ENCODE assay signal across 8 cellular contexts in the genomic region with DNA sequence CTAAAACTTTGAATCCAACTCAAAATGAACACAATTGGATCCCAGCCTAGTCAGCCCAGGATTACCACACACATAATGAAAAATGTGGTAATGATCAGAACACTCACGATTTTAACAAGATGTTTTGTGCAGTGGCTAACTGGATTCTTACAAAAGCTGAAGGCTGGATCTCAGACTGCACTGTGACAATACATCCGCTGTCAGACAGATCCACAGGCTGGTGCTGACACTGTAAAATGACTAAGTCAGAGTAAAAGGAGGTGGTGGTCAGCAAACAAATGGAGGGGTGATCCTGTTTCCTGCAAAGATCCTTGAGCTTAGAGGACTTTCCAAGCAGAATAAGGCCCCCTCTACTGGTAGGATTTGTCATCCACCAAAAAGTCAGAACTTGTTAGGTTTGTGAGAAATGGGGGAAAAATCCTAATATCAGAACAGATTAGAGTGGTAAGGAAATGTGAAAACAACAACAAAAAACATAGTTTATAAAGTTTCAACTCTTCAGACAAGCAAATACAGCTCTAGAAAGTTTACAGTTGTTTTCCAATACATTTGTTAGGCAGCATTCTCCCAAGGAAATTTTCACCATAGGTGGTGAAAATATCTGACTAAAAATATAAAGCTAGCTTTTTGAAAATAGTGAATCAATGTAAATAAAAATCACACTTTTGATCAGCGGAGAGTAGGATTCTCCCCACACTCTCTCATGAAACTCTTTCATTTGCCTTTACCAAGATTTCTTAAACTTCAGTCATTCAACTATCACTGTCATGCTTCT.
DNase-seq lines count a peak whose midpoint lies in the region; ATAC-seq, FAIRE-seq and TF ChIP-seq lines count a peak whose summit lies in the region.

No MANE protein-coding gene starts in this region.

- H4K20me1 ChIP-seq in HepG2 (ENCODE audit: insufficient read depth, low read length): no peaks in the 10 kb centered on the region

- peak overlapping the region in 1 of 3 experiments; percentile 5; a peak in 2 of 6 replicates for H3K4me3 ChIP-seq in HepG2 (replicated peaks in 1 of 3; ENCODE audit: insufficient read depth in 1 of 3, low read depth in 2 of 3, low read length in 3 of 3)

- ATAC-seq in HepG2: peak; percentile 70
- no peak for ATAC-seq in HG03175 (IDR thresholded peaks at IDR 0.05; ENCODE audit: unreplicated experiment)
- no peak for ATAC-seq in GM21825 (IDR thresholded peaks at IDR 0.05; ENCODE audit: unreplicated experiment)

- POLR2A ChIA-PET in HepG2 (lab: Yijun Ruan, JAX): interaction anchor here (1.0 to 1.2 kb wide), 4 partner anchors 25 to 340 kb away, joined by 3 to 4 read pairs (median 4); partner anchors contain the start of gene NFE2L2

- intact Hi-C loops in HepG2 (cut with micrococcal nuclease; ENCODE audit: unreplicated experiment): loop anchor here (1.0 to 5.0 kb wide), 5 partner anchors 51 to 442 kb away; no protein-coding TSS in a partner anchor

- CTCF ChIA-PET in HepG2 (lab: Yijun Ruan, JAX; ENCODE audit: low intra/inter-chr PET ratio, low total read pairs): interaction anchor here (1.3 to 2.5 kb wide), 3 partner anchors 52 to 269 kb away, joined by 3 to 19 read pairs (median 5); a partner anchor contains a TSS

- no peak overlapping the region for H2AFZ ChIP-seq in HepG2 (ENCODE audit: low read length)

- no peaks in the 10 kb centered on the region; the same call in 1 of the 2 replicates for H3K9me3 ChIP-seq in HepG2 (ENCODE audit: low read length)

- peak; percentile 78; the same call in 1 of the 2 replicates for TF ChIP-seq RAD21 in HepG2 (CRISPR knock-in tag; IDR thresholded peaks at IDR 0.05)

- no peaks in the 10 kb centered on the region; a peak in 1 of 5 replicates for H3K27me3 ChIP-seq in HepG2 (ENCODE audit: control insufficient read depth in 1 of 2, insufficient read depth in 2 of 2, low read length in 2 of 2)

- in situ Hi-C loops in HepG2 (cut with HindIII; ENCODE audit: extremely low pct_ligation_motif_present, low pct_unique_long_range_greater_than_20kb): loop anchor here (10.0 kb wide), 2 partner anchors 110 to 270 kb away; no protein-coding TSS in a partner anchor

- BruUV-seq in HepG2 (replicated peaks; lab: Mats Ljungman, UMichigan): no TSS peak

- peak; percentile 88 for FAIRE-seq in HepG2 (lab: Jason Lieb, UNC)

- H3K4me1 ChIP-seq in HepG2 (ENCODE audit: insufficient read depth, low read length): peaks cover 65% of the 10 kb centered on the region

- no peaks in the 10 kb centered on the region for H3K36me3 ChIP-seq in HepG2 (replicated peaks in 1 of 2; ENCODE audit: control insufficient read depth in 1 of 2, insufficient read depth in 2 of 2, low read length in 2 of 2)

- no peaks in the 10 kb centered on the region for H3K79me2 ChIP-seq in HepG2 (ENCODE audit: insufficient read depth, low read length)

- TF ChIP-seq POLR2A in HepG2 (IDR thresholded peaks at IDR 0.05; ENCODE audit: insufficient read depth in 1 of 2, low read depth in 2 of 2, low read length in 2 of 2): no peak

- H3K27ac ChIP-seq in HepG2 (ENCODE audit: extremely low read length, insufficient read depth, low read length): peak overlapping the region; percentile 5

- peak overlapping the region; percentile 17; the same call in 1 of the 2 replicates for H3K9ac ChIP-seq in HepG2 (ENCODE audit: insufficient read depth, low read depth, low read length)

- peak overlapping the region; percentile 59 for H3K4me2 ChIP-seq in HepG2 (ENCODE audit: low read depth, low read length)

- peak; percentile 61 for DNase-seq in AG09319 (ENCODE audit: extremely low read depth, low read depth)
- DNase-seq in NCI-H446 (lab: John Stamatoyannopoulos, UW): peak; percentile 80 to 86
- peak; percentile 78 for DNase-seq in cerebellar cortex (ENCODE audit: low spot score)
- peak; percentile 76 for DNase-seq in HepG2 (ENCODE audit: low spot score)
- no peak for DNase-seq in NCI-H128 (lab: John Stamatoyannopoulos, UW; ENCODE audit: unreplicated experiment)

- WGBS in HepG2 (ENCODE audit: low lambda C conversion rate): 9% methylated on average over 3 of the region's 3 CpGs

- TF ChIP-seq EP300 in HepG2 (IDR thresholded peaks at IDR 0.05; ENCODE audit: low read depth in 2 of 2, low read length in 2 of 2): no peak
- no peak for TF ChIP-seq EP300 in HepG2 (CRISPR knock-in tag; IDR thresholded peaks at IDR 0.05; ENCODE audit: borderline replicate concordance)

- TF ChIP-seq CTCF in AG09319 (IDR thresholded peaks at IDR 0.05; ENCODE audit: low read depth, low read length) (peak; percentile 85), GM12874 (IDR thresholded peaks at IDR 0.05; ENCODE audit: insufficient read depth, low read depth, low read length) (peak; percentile 62), HepG2 (CRISPR knock-in tag; IDR thresholded peaks at IDR 0.05) (peak; percentile 88)

TF ChIP-seq in HepG2, 621 proteins besides CTCF, POLR2A, EP300 and RAD21 (continues in another document):
- TF ChIP-seq, protein P1, sequence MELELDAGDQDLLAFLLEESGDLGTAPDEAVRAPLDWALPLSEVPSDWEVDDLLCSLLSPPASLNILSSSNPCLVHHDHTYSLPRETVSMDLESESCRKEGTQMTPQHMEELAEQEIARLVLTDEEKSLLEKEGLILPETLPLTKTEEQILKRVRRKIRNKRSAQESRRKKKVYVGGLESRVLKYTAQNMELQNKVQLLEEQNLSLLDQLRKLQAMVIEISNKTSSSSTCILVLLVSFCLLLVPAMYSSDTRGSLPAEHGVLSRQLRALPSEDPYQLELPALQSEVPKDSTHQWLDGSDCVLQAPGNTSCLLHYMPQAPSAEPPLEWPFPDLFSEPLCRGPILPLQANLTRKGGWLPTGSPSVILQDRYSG (CRISPR knock-in tag; IDR thresholded peaks at IDR 0.05): no peak
- TF ChIP-seq CSRNP2 (CRISPR knock-in tag; conservative IDR thresholded peaks at IDR 0.05; ENCODE audit: low read depth): no peak
- no peak for TF ChIP-seq ZNF572 (CRISPR knock-in tag; IDR thresholded peaks at IDR 0.05)
- TF ChIP-seq, protein P2, sequence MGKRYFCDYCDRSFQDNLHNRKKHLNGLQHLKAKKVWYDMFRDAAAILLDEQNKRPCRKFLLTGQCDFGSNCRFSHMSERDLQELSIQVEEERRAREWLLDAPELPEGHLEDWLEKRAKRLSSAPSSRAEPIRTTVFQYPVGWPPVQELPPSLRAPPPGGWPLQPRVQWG (CRISPR knock-in tag; IDR thresholded peaks at IDR 0.05; ENCODE audit: borderline replicate concordance, low read depth): no peak
- TF ChIP-seq ZBTB42 (CRISPR knock-in tag; IDR thresholded peaks at IDR 0.05): no peak
- no peak for TF ChIP-seq YY1 (IDR thresholded peaks at IDR 0.05; ENCODE audit: insufficient read depth, insufficient replicate concordance, low read depth, low read length)
- TF ChIP-seq ZNF274 (CRISPR knock-in tag; IDR thresholded peaks at IDR 0.05): no peak
- no peak for TF ChIP-seq NPAS2 (CRISPR knock-in tag; IDR thresholded peaks at IDR 0.05; ENCODE audit: borderline replicate concordance)
- TF ChIP-seq ZNF33A (CRISPR knock-in tag; IDR thresholded peaks at IDR 0.05; ENCODE audit: borderline replicate concordance): no peak
- TF ChIP-seq, protein P3, sequence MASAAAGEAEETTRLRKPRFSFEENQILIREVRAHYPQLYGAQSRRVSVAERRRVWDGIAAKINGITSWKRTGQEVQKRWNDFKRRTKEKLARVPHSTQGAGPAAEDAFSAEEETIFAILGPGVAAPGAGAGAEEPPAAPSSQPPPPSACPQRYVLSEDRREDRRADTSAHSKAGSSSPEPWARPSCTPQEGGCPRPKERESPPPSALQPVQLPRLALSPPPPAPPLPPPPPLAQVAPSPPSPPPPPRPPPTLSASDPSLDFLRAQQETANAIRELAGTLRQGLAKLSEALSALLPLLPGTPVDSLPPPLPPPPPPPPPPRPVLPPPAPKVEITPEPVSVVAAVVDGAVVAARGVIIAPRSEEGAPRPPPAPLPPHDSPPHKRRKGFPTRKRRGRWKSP (CRISPR knock-in tag; IDR thresholded peaks at IDR 0.05): no peak
- no peak for TF ChIP-seq MATR3 (CRISPR knock-in tag; IDR thresholded peaks at IDR 0.05)
- TF ChIP-seq, protein P4, sequence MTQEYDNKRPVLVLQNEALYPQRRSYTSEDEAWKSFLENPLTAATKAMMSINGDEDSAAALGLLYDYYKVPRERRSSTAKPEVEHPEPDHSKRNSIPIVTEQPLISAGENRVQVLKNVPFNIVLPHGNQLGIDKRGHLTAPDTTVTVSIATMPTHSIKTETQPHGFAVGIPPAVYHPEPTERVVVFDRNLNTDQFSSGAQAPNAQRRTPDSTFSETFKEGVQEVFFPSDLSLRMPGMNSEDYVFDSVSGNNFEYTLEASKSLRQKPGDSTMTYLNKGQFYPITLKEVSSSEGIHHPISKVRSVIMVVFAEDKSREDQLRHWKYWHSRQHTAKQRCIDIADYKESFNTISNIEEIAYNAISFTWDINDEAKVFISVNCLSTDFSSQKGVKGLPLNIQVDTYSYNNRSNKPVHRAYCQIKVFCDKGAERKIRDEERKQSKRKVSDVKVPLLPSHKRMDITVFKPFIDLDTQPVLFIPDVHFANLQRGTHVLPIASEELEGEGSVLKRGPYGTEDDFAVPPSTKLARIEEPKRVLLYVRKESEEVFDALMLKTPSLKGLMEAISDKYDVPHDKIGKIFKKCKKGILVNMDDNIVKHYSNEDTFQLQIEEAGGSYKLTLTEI (CRISPR knock-in tag; conservative IDR thresholded peaks at IDR 0.05): no peak
- 0 out of 2 replicates have a peak, but pooled peaks have one; percentile 28 for TF ChIP-seq CBX5 (CRISPR knock-in tag; IDR thresholded peaks at IDR 0.05; ENCODE audit: borderline replicate concordance)
